Comparison of ENCODE assay signal across 11 cellular contexts in genomic region chr1:39690943-39691382, GRCh38. TPM values are rescaled to one million over a fixed set of nuclear protein-coding genes. Genes with fewer than 3 reads are reported as not detected.
DNase-seq lines count a peak whose midpoint lies in the region; ATAC-seq and TF ChIP-seq lines count a peak whose summit lies in the region.
"Had no signal": no experiment of that assay in that cellular context is flagged by ENCODE, and none has a peak within 500 bp of the region (broad histone marks: within the 10 kb centered on the region; RNA-seq: fewer than 3 reads in every experiment).

No MANE protein-coding gene starts in this region.

- H3K36me3 ChIP-seq in heart right ventricle = no peaks in the 10 kb centered on the region
- no peaks in the 10 kb centered on the region for H3K36me3 ChIP-seq in upper lobe of right lung
- H3K36me3 ChIP-seq: uterus had no signal

- TF ChIP-seq CTCF in heart right ventricle (IDR thresholded peaks at IDR 0.05) (no peak), mesothelial cell of epicardium (IDR thresholded peaks at IDR 0.05; ENCODE audit: unreplicated experiment) (no peak), upper lobe of right lung (IDR thresholded peaks at IDR 0.05) (no peak)

- H3K36me3 Mint-ChIP-seq in activated T-helper 2 cell treated with anti-CD3 and anti-CD28 coated beads, Interferon-gamma antibody, Interleukin-2, Interleukin-4, amounts not matched to agents 10 μg/mL and 5 μg/mL and 100 μg/mL, durations not matched to agents 14 hours and 24 hours and 36 hours (ENCODE audit: low read depth) = no peaks in the 10 kb centered on the region
- no peaks in the 10 kb centered on the region for H3K36me3 Mint-ChIP-seq in mesothelial cell of epicardium

- H3K27ac ChIP-seq in heart right ventricle = no peak overlapping the region
- no peak overlapping the region for H3K27ac ChIP-seq in upper lobe of right lung
- H3K27ac ChIP-seq: uterus had no signal

- H3K4me3 Mint-ChIP-seq in activated T-helper 2 cell treated with anti-CD3 and anti-CD28 coated beads, Interferon-gamma antibody, Interleukin-2, Interleukin-4, amounts not matched to agents 10 μg/mL and 5 μg/mL and 100 μg/mL, durations not matched to agents 14 hours and 24 hours and 36 hours (ENCODE audit: low read depth) = peak overlapping the region; percentile 70
- peak overlapping the region; percentile 34 for H3K4me3 Mint-ChIP-seq in mesothelial cell of epicardium

- ATAC-seq in heart right ventricle (no peak), left ventricle myocardium superior (no peak), upper lobe of right lung (no peak), GM21619 (IDR thresholded peaks at IDR 0.05; ENCODE audit: unreplicated experiment) (no peak), HG03097 (IDR thresholded peaks at IDR 0.05; ENCODE audit: low FRiP score, unreplicated experiment) (no peak)

- DNase-seq in heart right ventricle (no peak), left ventricle myocardium superior (no peak), mesothelial cell of epicardium (ENCODE audit: low spot score in 2 of 2, unreplicated experiment in 2 of 2) (no peak), upper lobe of right lung (no peak), C1 segment of cervical spinal cord (lab: John Stamatoyannopoulos, UW) (no peak)
- no peak for DNase-seq in activated T-helper 2 cell treated with anti-CD3 and anti-CD28 coated beads, Interferon-gamma antibody, Interleukin-2, Interleukin-4, amounts not matched to agents 10 μg/mL and 5 μg/mL and 100 μg/mL, durations not matched to agents 14 hours and 24 hours and 36 hours (ENCODE audit: low spot score)
- DNase-seq: NCI-H446 treated with DMSO at 0.1 percent for 48 hours had no signal

- peaks cover 18% of the 10 kb centered on the region for H3K4me1 Mint-ChIP-seq in activated T-helper 2 cell treated with anti-CD3 and anti-CD28 coated beads, Interferon-gamma antibody, Interleukin-2, Interleukin-4, amounts not matched to agents 10 μg/mL and 5 μg/mL and 100 μg/mL, durations not matched to agents 14 hours and 24 hours and 36 hours (ENCODE audit: low read depth)
- peaks cover 17% of the 10 kb centered on the region for H3K4me1 Mint-ChIP-seq in mesothelial cell of epicardium

- intact Hi-C loops in heart right ventricle (cut with DNase I) = no loop called here
- intact Hi-C loops in left ventricle myocardium superior (cut with micrococcal nuclease) = no loop called here
- intact Hi-C loops in activated T-helper 2 cell treated with anti-CD3 and anti-CD28 coated beads, Interferon-gamma antibody, Interleukin-2, Interleukin-4, amounts not matched to agents 10 μg/mL and 5 μg/mL and 100 μg/mL, durations not matched to agents 14 hours and 24 hours and 36 hours (cut with micrococcal nuclease) = no loop called here
- intact Hi-C loops in upper lobe of right lung (cut with DNase I) = no loop called here

- H3K9me3 ChIP-seq in heart right ventricle (no peaks in the 10 kb centered on the region), upper lobe of right lung (no peaks in the 10 kb centered on the region)
- H3K9me3 ChIP-seq: uterus had no signal

- no peaks in the 10 kb centered on the region for H3K9me3 Mint-ChIP-seq in activated T-helper 2 cell treated with anti-CD3 and anti-CD28 coated beads, Interferon-gamma antibody, Interleukin-2, Interleukin-4, amounts not matched to agents 10 μg/mL and 5 μg/mL and 100 μg/mL, durations not matched to agents 14 hours and 24 hours and 36 hours
- no peaks in the 10 kb centered on the region for H3K9me3 Mint-ChIP-seq in mesothelial cell of epicardium

- no peak overlapping the region for H3K27ac Mint-ChIP-seq in activated T-helper 2 cell treated with anti-CD3 and anti-CD28 coated beads, Interferon-gamma antibody, Interleukin-2, Interleukin-4, amounts not matched to agents 10 μg/mL and 5 μg/mL and 100 μg/mL, durations not matched to agents 14 hours and 24 hours and 36 hours
- H3K27ac Mint-ChIP-seq in mesothelial cell of epicardium = no peak overlapping the region

- H3K4me1 ChIP-seq in heart right ventricle (peaks cover 0 to 23% (median 20%) of the 10 kb centered on the region in 9 donors), upper lobe of right lung (peaks cover 11% of the 10 kb centered on the region)

- H3K27me3 Mint-ChIP-seq in activated T-helper 2 cell treated with anti-CD3 and anti-CD28 coated beads, Interferon-gamma antibody, Interleukin-2, Interleukin-4, amounts not matched to agents 10 μg/mL and 5 μg/mL and 100 μg/mL, durations not matched to agents 14 hours and 24 hours and 36 hours (ENCODE audit: low read depth) = peaks cover 58% of the 10 kb centered on the region
- peaks cover 96% of the 10 kb centered on the region for H3K27me3 Mint-ChIP-seq in mesothelial cell of epicardium (ENCODE audit: low read depth)

- 11 to 15% methylated on average over 20 to 26 of the region's 26 CpGs for WGBS in heart right ventricle, 2 donors

- peak overlapping the region in 8 of 10 donors; percentile 25 to 53 (median 44) for H3K4me3 ChIP-seq in heart right ventricle
- H3K4me3 ChIP-seq in upper lobe of right lung = peak overlapping the region; percentile 48

- peaks cover 11 to 89% (median 57%) of the 10 kb centered on the region in 7 donors for H3K27me3 ChIP-seq in heart right ventricle
- H3K27me3 ChIP-seq in upper lobe of right lung = peaks cover 42% of the 10 kb centered on the region

RNA-seq across cellular contexts. Expression of gene HPCAL4, which starts 0.3 kb away (rescaled TPM):
- total RNA-seq in heart right ventricle = 1 to 10 TPM in 1 of 10 donors, under 1 TPM in 9; 0.07 to 3.7 (median 0.19) TPM
- polyA plus RNA-seq in heart right ventricle = under 1 TPM; 0.39 to 0.51 TPM
- total RNA-seq in left ventricle myocardium superior = 2.4 TPM
- total RNA-seq in activated T-helper 2 cell treated with anti-CD3 and anti-CD28 coated beads, Interferon-gamma antibody, Interleukin-2, Interleukin-4, amounts not matched to agents 10 μg/mL and 5 μg/mL and 100 μg/mL, durations not matched to agents 14 hours and 24 hours and 36 hours = 0.39 and 0.48 TPM in 2 replicates
- total RNA-seq in mesothelial cell of epicardium = 0.54 to 0.69 TPM (median 0.60 TPM) in 3 replicates
- total RNA-seq in upper lobe of right lung = 0.09 TPM
- total RNA-seq: liver had no signal
- polyA plus RNA-seq: liver had no signal

RNA-seq across cellular contexts. Expression of gene NT5C1A, which starts 19.1 kb away (rescaled TPM):
- 10 to 100 TPM; 12.1 to 59.2 (median 29.5) TPM for total RNA-seq in heart right ventricle
- polyA plus RNA-seq in heart right ventricle = under 1 TPM; 0.68 to 0.80 TPM
- total RNA-seq in left ventricle myocardium superior = 39.6 TPM
- total RNA-seq in activated T-helper 2 cell treated with anti-CD3 and anti-CD28 coated beads, Interferon-gamma antibody, Interleukin-2, Interleukin-4, amounts not matched to agents 10 μg/mL and 5 μg/mL and 100 μg/mL, durations not matched to agents 14 hours and 24 hours and 36 hours = 0.74 and 1.2 TPM in 2 replicates
- total RNA-seq in mesothelial cell of epicardium = 0.34 TPM in 1 of 3 replicates, not detected in the others
- total RNA-seq in upper lobe of right lung = 0.49 TPM

RNA-seq across cellular contexts. Expression of gene PPIE, which starts 47.7 kb away (rescaled TPM):
- total RNA-seq in heart right ventricle (10 to 100 TPM; 28.0 to 32.7 (median 30.9) TPM), left ventricle myocardium superior (33.7 TPM), mesothelial cell of epicardium (43.5 to 45.5 TPM (median 45.2 TPM) in 3 replicates), upper lobe of right lung (36.5 TPM)
- 10 to 100 TPM; 33.9 to 49.5 TPM for polyA plus RNA-seq in heart right ventricle
- 63.0 and 67.6 TPM in 2 replicates for total RNA-seq in activated T-helper 2 cell treated with anti-CD3 and anti-CD28 coated beads, Interferon-gamma antibody, Interleukin-2, Interleukin-4, amounts not matched to agents 10 μg/mL and 5 μg/mL and 100 μg/mL, durations not matched to agents 14 hours and 24 hours and 36 hours

RNA-seq across cellular contexts. Expression of gene HEYL, which starts 51.5 kb away (rescaled TPM):
- total RNA-seq in heart right ventricle (10 to 100 TPM; 11.5 to 27.5 (median 14.3) TPM), left ventricle myocardium superior (15.0 TPM), mesothelial cell of epicardium (5.6 to 5.7 TPM (median 5.6 TPM) in 3 replicates), upper lobe of right lung (17.7 TPM)
- 10 to 100 TPM; 12.8 to 25.1 TPM for polyA plus RNA-seq in heart right ventricle
- total RNA-seq in activated T-helper 2 cell treated with anti-CD3 and anti-CD28 coated beads, Interferon-gamma antibody, Interleukin-2, Interleukin-4, amounts not matched to agents 10 μg/mL and 5 μg/mL and 100 μg/mL, durations not matched to agents 14 hours and 24 hours and 36 hours = 0.73 and 0.74 TPM in 2 replicates
